In genomic region chr19:35327642-35328041, GRCh38 we compare ENCODE assay signal across 2 cellular contexts.
TF ChIP-seq lines count a peak whose summit lies in the region.

No MANE protein-coding gene starts in this region.

TF ChIP-seq in SK-N-SH treated with all-trans-retinoic acid at 6 μM for 48 hours, 23 proteins besides CTCF, POLR2A, EP300 and RAD21:
- TF ChIP-seq ZFP30 (CRISPR knock-in tag; IDR thresholded peaks at IDR 0.05) (no peak), ESRRG (CRISPR knock-in tag; IDR thresholded peaks at IDR 0.05) (no peak), BACH2 (CRISPR knock-in tag; IDR thresholded peaks at IDR 0.05; ENCODE audit: borderline replicate concordance) (no peak), ARNTL (CRISPR knock-in tag; IDR thresholded peaks at IDR 0.05; ENCODE audit: borderline replicate concordance, low read depth) (no peak), CREB5 (CRISPR knock-in tag; IDR thresholded peaks at IDR 0.05; ENCODE audit: low read depth) (no peak), PPARA (CRISPR knock-in tag; IDR thresholded peaks at IDR 0.05; ENCODE audit: borderline replicate concordance) (no peak), SNAI2 (CRISPR knock-in tag; IDR thresholded peaks at IDR 0.05) (no peak), RARB (CRISPR knock-in tag; IDR thresholded peaks at IDR 0.05) (no peak), ZNF70 (CRISPR knock-in tag; IDR thresholded peaks at IDR 0.05) (no peak), TCF4 (CRISPR knock-in tag; IDR thresholded peaks at IDR 0.05; ENCODE audit: borderline replicate concordance) (no peak), CSDC2 (CRISPR knock-in tag; IDR thresholded peaks at IDR 0.05) (no peak), OSR1 (CRISPR knock-in tag; IDR thresholded peaks at IDR 0.05) (no peak), CSRNP3 (CRISPR knock-in tag; IDR thresholded peaks at IDR 0.05) (no peak), GLIS3 (CRISPR knock-in tag; IDR thresholded peaks at IDR 0.05) (no peak), ZC3H10 (CRISPR knock-in tag; IDR thresholded peaks at IDR 0.05) (no peak)

TF ChIP-seq in HepG2, 621 proteins besides CTCF, POLR2A, EP300 and RAD21:
- TF ChIP-seq ZBTB33 (CRISPR knock-in tag; IDR thresholded peaks at IDR 0.05) (peak; percentile 50; the same call in 1 of the 2 replicates), SMC3 (IDR thresholded peaks at IDR 0.05; ENCODE audit: low read length) (peak; percentile 46; the same call in 1 of the 2 replicates), FOXC1 (CRISPR knock-in tag; IDR thresholded peaks at IDR 0.05; ENCODE audit: borderline replicate concordance) (no peak), ZNF574 (CRISPR knock-in tag; IDR thresholded peaks at IDR 0.05) (peak; percentile 19; the same call in 1 of the 2 replicates), ADNP (CRISPR knock-in tag; IDR thresholded peaks at IDR 0.05) (no peak), STAG1 (CRISPR knock-in tag; IDR thresholded peaks at IDR 0.05) (peak; percentile 59), ZNF136 (CRISPR knock-in tag; IDR thresholded peaks at IDR 0.05; ENCODE audit: low read depth) (no peak), E2F2 (CRISPR knock-in tag; IDR thresholded peaks at IDR 0.05; ENCODE audit: borderline replicate concordance) (no peak), ZNF30 (CRISPR knock-in tag; IDR thresholded peaks at IDR 0.05) (no peak), XRCC5 (optimal IDR thresholded peaks at IDR 0.05; ENCODE audit: low read length) (peak; percentile 21), ZNF782 (CRISPR knock-in tag; IDR thresholded peaks at IDR 0.05; ENCODE audit: borderline replicate concordance) (no peak), ZNF562 (CRISPR knock-in tag; IDR thresholded peaks at IDR 0.05; ENCODE audit: borderline replicate concordance) (no peak), BCL6 (CRISPR knock-in tag; IDR thresholded peaks at IDR 0.05) (0 out of 2 replicates have a peak, but pooled peaks have one; percentile 11)
TF ChIP-seq in HepG2: peak in this region for 6.
